In the genomic region with DNA sequence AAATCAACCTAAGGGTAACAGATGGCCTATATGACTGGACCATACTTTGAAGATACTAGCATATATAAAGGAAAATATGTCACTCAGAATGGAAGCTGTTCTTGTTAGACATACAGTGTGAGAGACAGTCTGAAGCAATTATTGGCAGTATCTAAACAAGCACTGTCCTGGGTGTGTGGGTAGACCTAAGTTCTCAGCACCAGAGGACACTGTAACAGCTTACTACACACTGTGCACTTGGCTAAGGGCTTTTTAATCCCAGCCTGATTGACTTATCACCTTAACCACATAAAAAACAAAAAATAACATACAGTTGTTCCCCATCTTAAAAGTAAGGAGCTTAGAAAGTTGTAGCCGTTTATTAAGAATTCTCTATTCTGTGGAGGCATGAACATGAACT, we compare ENCODE assay signal across 7 cellular contexts.
"Had no signal": no experiment of that assay in that cellular context is flagged by ENCODE, and none has a peak within 500 bp of the region (broad histone marks: within the 10 kb centered on the region; RNA-seq: fewer than 3 reads in every experiment).

No MANE protein-coding gene starts in this region.

- ATAC-seq: HCT116 had no signal

- H3K36me3 ChIP-seq: HAP-1 had no signal

- DNase-seq: GM23248, GOT3, H7, IMR-90, KBM-7 had no signal

- H3K9me3 ChIP-seq: HAP-1 had no signal

- H3K27ac ChIP-seq: GM23248 had no signal

- H3K4me3 ChIP-seq: GM23248, HAP-1 had no signal

- H3K4me1 ChIP-seq: HAP-1 had no signal
